14 cellular contexts compared by ENCODE assay signal in genomic region chr17:16374129-16374528, GRCh38. TPM values are rescaled to one million over a fixed set of nuclear protein-coding genes. Genes with fewer than 3 reads are reported as not detected.
DNase-seq lines count a peak whose midpoint lies in the region; ATAC-seq and TF ChIP-seq lines count a peak whose summit lies in the region.
"Had no signal": no experiment of that assay in that cellular context is flagged by ENCODE, and none has a peak within 500 bp of the region (broad histone marks: within the 10 kb centered on the region; RNA-seq: fewer than 3 reads in every experiment).

No MANE protein-coding gene starts in this region.

- no peaks in the 10 kb centered on the region for H3K9me2 ChIP-seq in OCI-LY7 (ENCODE audit: insufficient read depth, low read length)

- no peak overlapping the region for H3K4me3 ChIP-seq in adipocyte (ENCODE audit: low read length)
- H3K4me3 ChIP-seq in fibroblast of the aortic adventitia (ENCODE audit: low read depth, low read length) = no peak overlapping the region
- no peak overlapping the region for H3K4me3 ChIP-seq in psoas muscle
- no peak overlapping the region for H3K4me3 ChIP-seq in OCI-LY7 (ENCODE audit: low read depth, low read length, poor library complexity, severe bottlenecking)
- H3K4me3 ChIP-seq: BLaER1 had no signal

- H3K27me3 ChIP-seq in adipocyte (replicated peaks; ENCODE audit: control insufficient read depth, insufficient read depth, low read length) (no peaks in the 10 kb centered on the region), psoas muscle (ENCODE audit: insufficient read depth in 3 of 3, low read length in 2 of 3) (no peaks in the 10 kb centered on the region)
- H3K27me3 ChIP-seq: BLaER1 had no signal

- no peak overlapping the region for H3K9ac ChIP-seq in adipocyte (ENCODE audit: low read length)
- H3K9ac ChIP-seq: BLaER1 had no signal

- POLR2A ChIA-PET in OCI-LY7 (lab: Charles Lee) = interaction anchor here (1.3 kb wide), 1 partner anchor 10 kb away, joined by 3 read pairs; no protein-coding TSS in a partner anchor

- BruUV-seq in OCI-LY7 (replicated peaks; lab: Mats Ljungman, UMichigan) = no TSS peak

- CTCF ChIA-PET in OCI-LY7 (lab: Charles Lee; ENCODE audit: unreplicated experiment) = no interaction called here

- no peak for TF ChIP-seq CTCF in fibroblast of the aortic adventitia (IDR thresholded peaks at IDR 0.05; ENCODE audit: insufficient read depth, low read length)
- no peak for TF ChIP-seq CTCF in psoas muscle (IDR thresholded peaks at IDR 0.05)
- no peak for TF ChIP-seq CTCF in OCI-LY7 (conservative IDR thresholded peaks at IDR 0.05; ENCODE audit: low read length)

- peaks cover 31% of the 10 kb centered on the region for H3K4me1 ChIP-seq in adipocyte (ENCODE audit: control insufficient read depth, insufficient read depth, low read length)
- H3K4me1 ChIP-seq in psoas muscle = peaks cover 24% of the 10 kb centered on the region
- H3K4me1 ChIP-seq in OCI-LY7 (ENCODE audit: insufficient read depth, low read length, poor library complexity, severe bottlenecking) = no peaks in the 10 kb centered on the region
- H3K4me1 ChIP-seq: BLaER1 had no signal

- H3K4me2 ChIP-seq in OCI-LY7 (ENCODE audit: low read length) = no peak overlapping the region
- H3K4me2 ChIP-seq: BLaER1 had no signal

- H3K36me3 ChIP-seq in adipocyte (ENCODE audit: control insufficient read depth, insufficient read depth, low read length, severe bottlenecking) (no peaks in the 10 kb centered on the region), psoas muscle (ENCODE audit: insufficient read depth in 1 of 2, low read depth in 1 of 2) (no peaks in the 10 kb centered on the region), OCI-LY7 (ENCODE audit: insufficient read depth, low read length) (no peaks in the 10 kb centered on the region)
- H3K36me3 ChIP-seq: BLaER1 had no signal

- H3K27ac ChIP-seq in psoas muscle (peak overlapping the region; percentile 88), OCI-LY7 (ENCODE audit: low read depth, low read length, poor library complexity, severe bottlenecking) (no peak overlapping the region)
- H3K27ac ChIP-seq: BLaER1 had no signal

- no peaks in the 10 kb centered on the region for H3K79me2 ChIP-seq in OCI-LY7 (ENCODE audit: insufficient read depth, low read depth, low read length)

- peak; percentile 12 for DNase-seq in CD1c-positive myeloid dendritic cell (ENCODE audit: extremely low spot score)
- peak; percentile 61 for DNase-seq in adipocyte (ENCODE audit: low read depth)
- peak; percentile 94 for DNase-seq in fibroblast of the aortic adventitia (ENCODE audit: low read depth)
- peak in 1 of 2 donors; percentile 32 for DNase-seq in psoas muscle
- DNase-seq in kidney glomerular epithelial cell (lab: John Stamatoyannopoulos, UW) = no peak
- DNase-seq in OCI-LY7 (ENCODE audit: low spot score) = no peak
- DNase-seq in NCI-H2107 treated with DMSO at 0.1 percent for 48 hours (lab: John Stamatoyannopoulos, UW; ENCODE audit: unreplicated experiment) = no peak
- DNase-seq: activated CD4-positive, alpha-beta T cell treated with anti-CD3 and anti-CD28 coated beads for 1 hour; DND-41; effector memory CD8-positive, alpha-beta T cell; stimulated activated CD4-positive, alpha-beta T cell treated with anti-CD3 and anti-CD28 coated beads, Interleukin-1b, Interleukin-23, amount 100 ng/mL, for 48 hours had no signal

- H2AFZ ChIP-seq in OCI-LY7 (ENCODE audit: low read length) = no peak overlapping the region

- H4K20me1 ChIP-seq in OCI-LY7 (ENCODE audit: insufficient read depth, low read length) = no peaks in the 10 kb centered on the region
- H4K20me1 ChIP-seq: BLaER1 had no signal

- 39 to 55% (median 54%) methylated on average over 4 of the region's 4 CpGs for WGBS in psoas muscle, 3 donors

- intact Hi-C loops in psoas muscle (cut with DNase I) = no loop called here
- intact Hi-C loops in OCI-LY7 (cut with micrococcal nuclease; ENCODE audit: unreplicated experiment) = no loop called here

- H3K9me3 ChIP-seq in adipocyte (ENCODE audit: control insufficient read depth, low read length) = no peaks in the 10 kb centered on the region
- no peaks in the 10 kb centered on the region for H3K9me3 ChIP-seq in psoas muscle
- H3K9me3 ChIP-seq in OCI-LY7 (ENCODE audit: low read length) = no peaks in the 10 kb centered on the region
- H3K9me3 ChIP-seq: BLaER1 had no signal

- ATAC-seq in psoas muscle (peak; percentile 67 to 77 (median 73)), GM19351 (IDR thresholded peaks at IDR 0.05; ENCODE audit: unreplicated experiment) (no peak)
- ATAC-seq: effector memory CD8-positive, alpha-beta T cell; HCT116 had no signal

RNA-seq across cellular contexts. Expression of gene UBB, which starts 6.8 kb away (rescaled TPM):
- 773 and 1,074 TPM in 2 replicates for total RNA-seq in fibroblast of the aortic adventitia (ENCODE audit: low replicate concordance)
- 1,000 to 10,000 TPM; 1,704 to 3,203 (median 2,212) TPM for total RNA-seq in psoas muscle
- polyA plus RNA-seq in psoas muscle = 1,000 to 10,000 TPM in 2 of 3 donors, 100 to 1,000 TPM in 1; 700 to 1,893 (median 1,030) TPM
- total RNA-seq in OCI-LY7 (2014; rRNA removed; shearing (Covaris generic)) = 2,854 and 2,972 TPM in 2 replicates
- total RNA-seq in OCI-LY7 (2022) = 1,291 and 1,479 TPM in 2 replicates

RNA-seq across cellular contexts. Expression of gene CENPV, which starts 20.9 kb away (rescaled TPM):
- total RNA-seq in fibroblast of the aortic adventitia (ENCODE audit: low replicate concordance) = 10.2 and 20.1 TPM in 2 replicates
- total RNA-seq in psoas muscle = 10 to 100 TPM; 29.6 to 44.3 (median 34.1) TPM
- 10 to 100 TPM; 36.5 to 68.3 (median 42.6) TPM for polyA plus RNA-seq in psoas muscle
- 71.9 and 77.3 TPM in 2 replicates for total RNA-seq in OCI-LY7 (2014; rRNA removed; shearing (Covaris generic))
- total RNA-seq in OCI-LY7 (2022) = 78.8 and 84.6 TPM in 2 replicates

RNA-seq across cellular contexts. Expression of gene TRPV2, which starts 41.2 kb away (rescaled TPM):
- 5.3 and 45.3 TPM in 2 replicates for total RNA-seq in fibroblast of the aortic adventitia (ENCODE audit: low replicate concordance)
- total RNA-seq in psoas muscle = 10 to 100 TPM in 1 of 4 donors, 1 to 10 TPM in 3; 3.9 to 10.3 (median 6.7) TPM
- 1 to 10 TPM; 1.6 to 3.8 (median 3.4) TPM for polyA plus RNA-seq in psoas muscle
- 10.5 and 15.4 TPM in 2 replicates for total RNA-seq in OCI-LY7 (2014; rRNA removed; shearing (Covaris generic))
- 4.9 and 5.3 TPM in 2 replicates for total RNA-seq in OCI-LY7 (2022)

Comparison
In these comparisons a context has a peak if more than half of its experiments do, and no peak if none do; other contexts are left out.
1. DNase-seq: peak in CD1c-positive myeloid dendritic cell (single experiment), adipocyte (single experiment) and fibroblast of the aortic adventitia (single experiment); none in kidney glomerular epithelial cell (single experiment), OCI-LY7 (single experiment) and NCI-H2107 treated with DMSO at 0.1 percent for 48 hours (single experiment).